In the genomic region with DNA sequence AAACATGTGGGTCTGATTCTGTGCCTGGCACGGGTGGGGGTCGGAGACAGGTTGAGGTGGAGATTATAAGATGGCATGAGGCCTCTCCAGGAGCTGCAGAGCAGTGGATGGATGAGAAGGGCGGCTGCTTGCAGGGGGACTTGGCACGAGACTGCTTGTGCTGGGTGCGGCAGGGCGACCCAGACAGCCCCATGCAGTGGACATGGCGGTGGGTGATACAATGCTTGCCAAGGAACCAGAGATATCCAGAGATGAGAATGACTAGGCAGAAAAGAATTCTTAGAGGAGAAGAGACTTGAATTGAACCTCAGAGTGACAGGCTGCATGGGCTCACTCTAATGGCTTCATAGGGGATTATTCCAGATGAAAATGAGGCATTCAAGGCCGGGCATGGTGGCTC, we compare ENCODE assay signal across 13 cellular contexts.
A peak's percentile ranks its signal among the peaks of the same experiment; 100 is the strongest.
DNase-seq lines count a peak whose midpoint lies in the region; TF ChIP-seq lines count a peak whose summit lies in the region.
"Had no signal": no experiment of that assay in that cellular context is flagged by ENCODE, and none has a peak within 500 bp of the region (broad histone marks: within the 10 kb centered on the region; RNA-seq: fewer than 3 reads in every experiment).

No MANE protein-coding gene starts in this region.

- H3K4me2 ChIP-seq in OCI-LY3 (ENCODE audit: low read length), result 0 out of 2 replicates have a peak overlapping the region, but pooled peaks have one; percentile 17

- no peaks in the 10 kb centered on the region for H3K9me3 Mint-ChIP-seq in chondrocyte (ENCODE audit: low read depth)
- H3K9me3 Mint-ChIP-seq in activated T-helper 1 cell treated with anti-CD3 and anti-CD28 coated beads, Interleukin-12 subunit alpha, Interleukin-12 subunit beta, Interleukin-2, Interleukin-4 antibody, amounts not matched to agents 30 ng/mL and 10 ng/mL and 1 ng/mL, durations not matched to agents 14 hours and 24 hours and 36 hours, result no peaks in the 10 kb centered on the region
- H3K9me3 Mint-ChIP-seq: T-helper 2 cell treated with Interferon-gamma antibody and Interleukin-4, amounts not matched to agents 5 μg/mL and 100 μg/mL, for 36 hours had no signal

- H3K36me3 ChIP-seq in OCI-LY3 (replicated peaks; ENCODE audit: low read depth, low read length) (no peaks in the 10 kb centered on the region), suprapubic skin (no peaks in the 10 kb centered on the region)
- H3K36me3 ChIP-seq: gastrocnemius medialis had no signal

- peak overlapping the region; percentile 82 for H3K27ac Mint-ChIP-seq in chondrocyte (ENCODE audit: unreplicated experiment)
- H3K27ac Mint-ChIP-seq in activated T-helper 1 cell treated with anti-CD3 and anti-CD28 coated beads, Interleukin-12 subunit alpha, Interleukin-12 subunit beta, Interleukin-2, Interleukin-4 antibody, amounts not matched to agents 30 ng/mL and 10 ng/mL and 1 ng/mL, durations not matched to agents 14 hours and 24 hours and 36 hours, result no peak overlapping the region
- H3K27ac Mint-ChIP-seq: T-helper 2 cell treated with Interferon-gamma antibody and Interleukin-4, amounts not matched to agents 5 μg/mL and 100 μg/mL, for 36 hours had no signal

- intact Hi-C loops in activated T-helper 1 cell treated with anti-CD3 and anti-CD28 coated beads, Interleukin-12 subunit alpha, Interleukin-12 subunit beta, Interleukin-2, Interleukin-4 antibody, amounts not matched to agents 30 ng/mL and 10 ng/mL and 1 ng/mL, durations not matched to agents 14 hours and 24 hours and 36 hours (cut with micrococcal nuclease), result no loop called here

- H3K27ac ChIP-seq in OCI-LY3 (ENCODE audit: low read length) (no peak overlapping the region), layer of hippocampus (ENCODE audit: low read depth, low read length) (peak overlapping the region; percentile 21), suprapubic skin (peak overlapping the region; percentile 43)

- H3K4me1 Mint-ChIP-seq in chondrocyte (ENCODE audit: low read depth), result peaks cover 47% of the 10 kb centered on the region
- no peaks in the 10 kb centered on the region for H3K4me1 Mint-ChIP-seq in activated T-helper 1 cell treated with anti-CD3 and anti-CD28 coated beads, Interleukin-12 subunit alpha, Interleukin-12 subunit beta, Interleukin-2, Interleukin-4 antibody, amounts not matched to agents 30 ng/mL and 10 ng/mL and 1 ng/mL, durations not matched to agents 14 hours and 24 hours and 36 hours (ENCODE audit: low read depth)

- no peak overlapping the region for H2AFZ ChIP-seq in OCI-LY3 (ENCODE audit: low read depth, low read length)

- no peaks in the 10 kb centered on the region for H3K27me3 ChIP-seq in OCI-LY3 (ENCODE audit: low read depth, low read length)
- H3K27me3 ChIP-seq in layer of hippocampus (ENCODE audit: control insufficient read depth, insufficient read depth, low read length), result no peaks in the 10 kb centered on the region
- no peaks in the 10 kb centered on the region for H3K27me3 ChIP-seq in suprapubic skin
- H3K27me3 ChIP-seq: gastrocnemius medialis had no signal

- H4K20me1 ChIP-seq in OCI-LY3 (ENCODE audit: insufficient read depth, low read length), result peaks cover 24% of the 10 kb centered on the region

- no peak for TF ChIP-seq POLR2A in suprapubic skin (IDR thresholded peaks at IDR 0.05)

- H3K4me1 ChIP-seq in OCI-LY3 (ENCODE audit: low read length), result peaks cover 10% of the 10 kb centered on the region
- H3K4me1 ChIP-seq in suprapubic skin, result peaks cover 54% of the 10 kb centered on the region

- H3K27me3 Mint-ChIP-seq in chondrocyte (ENCODE audit: low read depth), result no peaks in the 10 kb centered on the region
- peaks cover 4% of the 10 kb centered on the region for H3K27me3 Mint-ChIP-seq in activated T-helper 1 cell treated with anti-CD3 and anti-CD28 coated beads, Interleukin-12 subunit alpha, Interleukin-12 subunit beta, Interleukin-2, Interleukin-4 antibody, amounts not matched to agents 30 ng/mL and 10 ng/mL and 1 ng/mL, durations not matched to agents 14 hours and 24 hours and 36 hours (ENCODE audit: insufficient read depth)

- 85% methylated on average over 8 of the region's 8 CpGs for WGBS in suprapubic skin

- H3K36me3 Mint-ChIP-seq in chondrocyte (ENCODE audit: low read depth), result peaks cover 4% of the 10 kb centered on the region
- H3K36me3 Mint-ChIP-seq in activated T-helper 1 cell treated with anti-CD3 and anti-CD28 coated beads, Interleukin-12 subunit alpha, Interleukin-12 subunit beta, Interleukin-2, Interleukin-4 antibody, amounts not matched to agents 30 ng/mL and 10 ng/mL and 1 ng/mL, durations not matched to agents 14 hours and 24 hours and 36 hours (ENCODE audit: low read depth), result peaks cover 2% of the 10 kb centered on the region

- TF ChIP-seq CTCF in OCI-LY3 (IDR thresholded peaks at IDR 0.05; ENCODE audit: low read depth, low read length), result no peak
- no peak for TF ChIP-seq CTCF in chondrocyte (IDR thresholded peaks at IDR 0.05)
- no peak for TF ChIP-seq CTCF in suprapubic skin (IDR thresholded peaks at IDR 0.05)

- DNase-seq in chondrocyte (ENCODE audit: low spot score) (no peak), suprapubic skin (ENCODE audit: low spot score in 2 of 2) (no peak), D341Med (ENCODE audit: low spot score) (no peak), NCI-H510A (lab: John Stamatoyannopoulos, UW) (no peak), globus pallidus (ENCODE audit: low spot score) (no peak)
- DNase-seq in activated T-helper 1 cell treated with anti-CD3 and anti-CD28 coated beads, Interleukin-12 subunit alpha, Interleukin-12 subunit beta, Interleukin-2, Interleukin-4 antibody, amounts not matched to agents 30 ng/mL and 10 ng/mL and 1 ng/mL, durations not matched to agents 14 hours and 24 hours and 36 hours (ENCODE audit: low spot score), result no peak
- DNase-seq: DMS 273 treated with DMSO at 0.1 percent for 48 hours, Karpas-422, NCI-H1417 treated with DMSO at 0.1 percent for 48 hours had no signal

- no peak overlapping the region for H3K9ac ChIP-seq in OCI-LY3 (ENCODE audit: low read length)

- H3K9me3 ChIP-seq in OCI-LY3 (ENCODE audit: insufficient read depth, low read length) (no peaks in the 10 kb centered on the region), suprapubic skin (no peaks in the 10 kb centered on the region)
- H3K9me3 ChIP-seq: gastrocnemius medialis had no signal

- no peak overlapping the region for H3K4me3 Mint-ChIP-seq in chondrocyte (ENCODE audit: unreplicated experiment)
- H3K4me3 Mint-ChIP-seq in activated T-helper 1 cell treated with anti-CD3 and anti-CD28 coated beads, Interleukin-12 subunit alpha, Interleukin-12 subunit beta, Interleukin-2, Interleukin-4 antibody, amounts not matched to agents 30 ng/mL and 10 ng/mL and 1 ng/mL, durations not matched to agents 14 hours and 24 hours and 36 hours, result no peak overlapping the region
- H3K4me3 Mint-ChIP-seq: T-helper 2 cell treated with Interferon-gamma antibody and Interleukin-4, amounts not matched to agents 5 μg/mL and 100 μg/mL, for 36 hours had no signal

- H3K4me3 ChIP-seq in OCI-LY3 (ENCODE audit: low read length) (no peak overlapping the region), suprapubic skin (no peak overlapping the region)
- H3K4me3 ChIP-seq: gastrocnemius medialis had no signal

- no peaks in the 10 kb centered on the region for H3K79me2 ChIP-seq in OCI-LY3 (ENCODE audit: low read length)

- no peak for TF ChIP-seq EP300 in suprapubic skin (IDR thresholded peaks at IDR 0.05)
